ENCODE assay signal across 15 cellular contexts in the genomic region with DNA sequence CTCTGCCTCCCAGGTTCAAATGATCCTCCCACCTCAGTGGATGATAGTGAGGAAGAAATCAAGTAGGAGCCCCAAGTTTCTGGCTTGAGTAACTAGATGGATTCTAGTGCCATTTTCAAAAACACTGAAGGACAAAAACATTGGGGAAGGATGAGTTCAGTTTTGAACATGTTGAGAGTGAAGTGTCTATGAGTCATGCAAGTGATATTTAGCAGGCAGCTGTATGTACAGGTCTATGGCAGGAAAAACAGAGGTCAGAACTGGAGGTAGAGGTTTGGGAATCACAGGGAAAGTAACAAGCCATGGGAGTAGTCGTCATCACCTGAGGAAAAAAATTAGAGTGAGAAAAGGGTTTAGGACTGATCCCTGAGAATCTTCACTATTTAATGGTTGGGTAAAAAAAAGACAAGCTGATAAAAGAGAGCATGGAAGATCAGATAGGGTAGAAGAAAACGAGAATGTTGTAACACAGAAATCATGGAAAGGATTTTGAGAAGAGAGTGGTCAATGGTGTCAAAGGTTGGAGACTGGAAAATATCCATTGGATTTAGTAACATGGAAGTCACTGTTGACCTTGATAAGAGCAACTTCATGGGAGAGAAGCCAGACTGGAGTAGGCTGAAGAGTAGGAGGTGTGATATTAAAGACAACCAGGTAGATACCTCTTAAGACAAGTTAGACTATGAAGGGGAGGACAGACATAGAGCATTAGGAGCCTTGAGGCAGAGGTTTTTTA. TPM values are rescaled to one million over a fixed set of nuclear protein-coding genes. Genes with fewer than 3 reads are reported as not detected.
DNase-seq lines count a peak whose midpoint lies in the region; ATAC-seq lines count a peak whose summit lies in the region.
"Had no signal": no experiment of that assay in that cellular context is flagged by ENCODE, and none has a peak within 500 bp of the region (broad histone marks: within the 10 kb centered on the region; RNA-seq: fewer than 3 reads in every experiment).

No MANE protein-coding gene starts in this region.

- H3K9me3 ChIP-seq in T-helper 17 cell (ENCODE audit: control insufficient read depth, low read length, poor library complexity, severe bottlenecking): no peaks in the 10 kb centered on the region
- H3K9me3 ChIP-seq: pancreas had no signal

- ATAC-seq in stimulated activated naive CD8-positive, alpha-beta T cell treated with anti-CD3 and anti-CD28 coated beads, Interleukin-15, Interleukin-2, amounts not matched to agents 100 U/mL and 50 U/mL, for 24 hours: peak; percentile 72
- ATAC-seq in stimulated activated naive CD8-positive, alpha-beta T cell treated with anti-CD3 and anti-CD28 coated beads, Interleukin-15, amount 100 ng/mL, for 72 hours: no peak
- no peak for ATAC-seq in GM21529 (IDR thresholded peaks at IDR 0.05; ENCODE audit: unreplicated experiment)
- ATAC-seq in GM18511 (IDR thresholded peaks at IDR 0.05; ENCODE audit: unreplicated experiment): no peak
- no peak for ATAC-seq in HG03442 (IDR thresholded peaks at IDR 0.05; ENCODE audit: unreplicated experiment)
- ATAC-seq in T-helper 17 cell: no peak
- ATAC-seq: pancreas had no signal

- no peaks in the 10 kb centered on the region for H3K9me3 Mint-ChIP-seq in stimulated activated naive CD8-positive, alpha-beta T cell treated with anti-CD3 and anti-CD28 coated beads, Interleukin-15, amount 100 ng/mL, for 72 hours
- H3K9me3 Mint-ChIP-seq: activated B cell treated with CpG ODN at 0.5 μM for 24 hours had no signal

- no peak overlapping the region for H3K27ac Mint-ChIP-seq in stimulated activated naive CD8-positive, alpha-beta T cell treated with anti-CD3 and anti-CD28 coated beads, Interleukin-15, amount 100 ng/mL, for 72 hours
- H3K27ac Mint-ChIP-seq in T-helper 17 cell: no peak overlapping the region
- H3K27ac Mint-ChIP-seq: activated B cell treated with CpG ODN at 0.5 μM for 24 hours, mesothelial cell of epicardium had no signal

- peaks cover 31% of the 10 kb centered on the region for H3K4me1 Mint-ChIP-seq in stimulated activated naive CD8-positive, alpha-beta T cell treated with anti-CD3 and anti-CD28 coated beads, Interleukin-15, amount 100 ng/mL, for 72 hours
- H3K4me1 Mint-ChIP-seq in T-helper 17 cell: peaks cover 9% of the 10 kb centered on the region

- DNase-seq in stimulated activated naive CD8-positive, alpha-beta T cell treated with anti-CD3 and anti-CD28 coated beads, Interleukin-15, Interleukin-2, amounts not matched to agents 100 U/mL and 50 U/mL, for 24 hours: no peak
- no peak for DNase-seq in stimulated activated naive CD8-positive, alpha-beta T cell treated with anti-CD3 and anti-CD28 coated beads, Interleukin-15, amount 100 ng/mL, for 72 hours
- DNase-seq in RPMI7951 (ENCODE audit: low read depth): peak; percentile 54
- peak; percentile 25 for DNase-seq in iris pigment epithelial cell (ENCODE audit: low read depth)
- DNase-seq in T-helper 17 cell: no peak
- DNase-seq: activated B cell treated with CpG ODN at 0.5 μM for 24 hours, brain microvascular endothelial cell, hypothalamus, NCI-H1105 treated with DMSO at 0.1 percent for 48 hours, NCI-H82, pancreas had no signal

- no peaks in the 10 kb centered on the region for H3K27me3 Mint-ChIP-seq in stimulated activated naive CD8-positive, alpha-beta T cell treated with anti-CD3 and anti-CD28 coated beads, Interleukin-15, amount 100 ng/mL, for 72 hours
- H3K27me3 Mint-ChIP-seq in T-helper 17 cell: no peaks in the 10 kb centered on the region
- H3K27me3 Mint-ChIP-seq: activated B cell treated with CpG ODN at 0.5 μM for 24 hours had no signal

- peaks cover 5% of the 10 kb centered on the region for H3K36me3 Mint-ChIP-seq in T-helper 17 cell (ENCODE audit: low read depth)

- H3K4me3 Mint-ChIP-seq in stimulated activated naive CD8-positive, alpha-beta T cell treated with anti-CD3 and anti-CD28 coated beads, Interleukin-15, amount 100 ng/mL, for 72 hours: no peak overlapping the region
- H3K4me3 Mint-ChIP-seq in T-helper 17 cell: no peak overlapping the region
- H3K4me3 Mint-ChIP-seq: activated B cell treated with CpG ODN at 0.5 μM for 24 hours, mesothelial cell of epicardium had no signal

RNA-seq across cellular contexts. Expression of a gene that starts 53.1 kb away (rescaled TPM):
- 18.3 and 21.3 TPM in 2 replicates for total RNA-seq in RPMI7951 (2014; rRNA removed; shearing (Covaris generic))
- total RNA-seq in T-helper 17 cell: 1 to 10 TPM; 7.9 to 8.7 TPM

Comparison
In these comparisons a context has a peak if more than half of its experiments do, and no peak if none do; other contexts are left out.
1. DNase-seq: peak in RPMI7951 (single experiment) and iris pigment epithelial cell (single experiment); none in stimulated activated naive CD8-positive, alpha-beta T cell treated with anti-CD3 and anti-CD28 coated beads, Interleukin-15, Interleukin-2, amounts not matched to agents 100 U/mL and 50 U/mL, for 24 hours (single experiment), stimulated activated naive CD8-positive, alpha-beta T cell treated with anti-CD3 and anti-CD28 coated beads, Interleukin-15, amount 100 ng/mL, for 72 hours (0 of 2) and T-helper 17 cell (0 of 3).